In genomic region chr4:40055873-40056721, GRCh38 we compare ENCODE assay signal across 8 cellular contexts. TPM values are rescaled to one million over a fixed set of nuclear protein-coding genes. Genes with fewer than 3 reads are reported as not detected.
DNase-seq lines count a peak whose midpoint lies in the region; ATAC-seq and TF ChIP-seq lines count a peak whose summit lies in the region.

No MANE protein-coding gene starts in this region.

- H3K9me1 ChIP-seq in IMR-90 (ENCODE audit: insufficient read depth, low read length): no peaks in the 10 kb centered on the region

- H4K5ac ChIP-seq in IMR-90 (ENCODE audit: low read depth, low read length): peak overlapping the region; percentile 57

- H2BK15ac ChIP-seq in IMR-90 (ENCODE audit: low read depth, low read length): peak overlapping the region; percentile 45; the same call in 1 of the 3 replicates

- H2AK5ac ChIP-seq in IMR-90 (ENCODE audit: low read depth, low read length): 0 out of 2 replicates have a peak overlapping the region, but pooled peaks have one; percentile 35

- H3K9me3 Mint-ChIP-seq in activated naive CD8-positive, alpha-beta T cell (ENCODE audit: low read depth): no peaks in the 10 kb centered on the region

- H3K27me3 ChIP-seq in IMR-90 (ENCODE audit: control insufficient read depth, insufficient read depth, low read length) (no peaks in the 10 kb centered on the region), ovary (no peaks in the 10 kb centered on the region), tibial nerve (no peaks in the 10 kb centered on the region)

- WGBS in IMR-90 (ENCODE audit: extremely low coverage in 2 of 2, insufficient read length in 1 of 2), 2 experiments: 0% methylated on average over 27 of the region's 85 CpGs; no CpG with 5 or more reads in 1 of the 2 experiments
- 0 to 1% (median 0%) methylated on average over 61 to 85 of the region's 85 CpGs for WGBS in ovary, 3 donors
- 0 to 1% methylated on average over 44 to 78 of the region's 85 CpGs for WGBS in tibial nerve, 2 donors

- peak overlapping the region; percentile 63 for H3K56ac ChIP-seq in IMR-90 (ENCODE audit: extremely low read depth, insufficient read depth, low read length)

- peak; percentile 89 for DNase-seq in AG20443 (ENCODE audit: low spot score)
- peak; percentile 42 for DNase-seq in GM19238 (ENCODE audit: insufficient read length, low spot score)
- DNase-seq in IMR-90: peak; percentile 83
- DNase-seq in SK-N-MC (ENCODE audit: low read depth, low spot score): peak; percentile 39
- DNase-seq in head of caudate nucleus: peak in 40 of 42 donors; percentile 17 to 76 (median 54)
- peak; percentile 74 to 87 (median 80) for DNase-seq in ovary
- DNase-seq in tibial nerve (ENCODE audit: low spot score in 2 of 2): peak; percentile 46 to 51

- no peaks in the 10 kb centered on the region for H3K27me3 Mint-ChIP-seq in activated naive CD8-positive, alpha-beta T cell

- H3K4ac ChIP-seq in IMR-90 (ENCODE audit: low read depth, low read length): peak overlapping the region; percentile 74

- H3K4me1 ChIP-seq in IMR-90 (ENCODE audit: control insufficient read depth, insufficient read depth, low read length) (no peaks in the 10 kb centered on the region), ovary (ENCODE audit: insufficient read depth) (peaks cover 3% of the 10 kb centered on the region), tibial nerve (peaks cover 0 to 35% (median 4%) of the 10 kb centered on the region in 4 donors)

- peak overlapping the region; percentile 86 for H3K4me2 ChIP-seq in IMR-90 (ENCODE audit: low read depth, low read length)

- H3K9ac ChIP-seq in IMR-90 (ENCODE audit: low read depth, low read length): peak overlapping the region; percentile 80
- H3K9ac ChIP-seq in SK-N-MC (ENCODE audit: insufficient read length): peak overlapping the region; percentile 95

- H2BK5ac ChIP-seq in IMR-90 (ENCODE audit: low read depth, low read length, poor library complexity, severe bottlenecking): peak overlapping the region; percentile 88

- BruUV-seq in IMR-90 (replicated peaks; lab: Mats Ljungman, UMichigan): no TSS peak

- H2AK9ac ChIP-seq in IMR-90 (replicated peaks; ENCODE audit: low read depth, low read length, poor library complexity): peak overlapping the region; percentile 95

- no peaks in the 10 kb centered on the region for H4K20me1 ChIP-seq in IMR-90 (ENCODE audit: insufficient read depth, low read length)

- peak overlapping the region; percentile 55; the same call in 1 of the 2 replicates for H2BK20ac ChIP-seq in IMR-90 (ENCODE audit: low read depth, low read length)

- H3K4me3 ChIP-seq in IMR-90 (ENCODE audit: insufficient read depth, low read depth, low read length) (peak overlapping the region; percentile 76), SK-N-MC (peak overlapping the region; percentile 87), ovary (peak overlapping the region; percentile 100), tibial nerve (peak overlapping the region; percentile 74 to 96 (median 84))

- TF ChIP-seq CTCF in IMR-90 (conservative IDR thresholded peaks at IDR 0.05; ENCODE audit: low read depth, low read length) (0 out of 2 replicates have a peak, but pooled peaks have one; percentile 7), ovary (IDR thresholded peaks at IDR 0.05) (no peak), tibial nerve (IDR thresholded peaks at IDR 0.05) (peak in 1 of 5 experiments; percentile 4)

- POLR2A ChIA-PET in IMR-90 (lab: Charles Lee; ENCODE audit: unreplicated experiment): interaction anchor here (0.6 kb wide), 1 partner anchor 1469 kb away, joined by 3 read pairs; no protein-coding TSS in a partner anchor

- CTCF ChIA-PET in IMR-90 (lab: Yijun Ruan, JAX): interaction anchor here (0.5 to 2.8 kb wide), 4 partner anchors 254 to 841 kb away, joined by 3 to 11 read pairs (median 3); no protein-coding TSS in a partner anchor

- H4K8ac ChIP-seq in IMR-90 (ENCODE audit: low read depth in 2 of 2, low read length in 2 of 2): peak overlapping the region; percentile 58 to 61

- no peaks in the 10 kb centered on the region for H3K36me3 Mint-ChIP-seq in activated naive CD8-positive, alpha-beta T cell

- 0 out of 4 replicates have a peak, but pooled peaks cover 2 to 3% of the 10 kb centered on the region in 2 experiments for H3K79me1 ChIP-seq in IMR-90 (ENCODE audit: low read depth in 1 of 2, low read length in 2 of 2)

- peak overlapping the region; percentile 78 for H4K91ac ChIP-seq in IMR-90 (ENCODE audit: insufficient read depth, low read depth, low read length)

- TF ChIP-seq POLR2A in IMR-90 (IDR thresholded peaks at IDR 0.05; ENCODE audit: low read depth, low read length) (peak; percentile 52; the same call in 1 of the 2 replicates), ovary (IDR thresholded peaks at IDR 0.05) (no peak), tibial nerve (IDR thresholded peaks at IDR 0.05) (peak in 1 of 2 donors; percentile 46)

- peak overlapping the region; percentile 80 for H3K23ac ChIP-seq in IMR-90 (ENCODE audit: low read depth, low read length)

- peak overlapping the region; percentile 96 for H3K27ac Mint-ChIP-seq in activated naive CD8-positive, alpha-beta T cell

- peak; percentile 61 for ATAC-seq in IMR-90 (ENCODE audit: low read depth)

- H3K14ac ChIP-seq in IMR-90 (replicated peaks; ENCODE audit: low read depth, low read length): peak overlapping the region; percentile 74

- in situ Hi-C loops in IMR-90 (cut with MboI; ENCODE audit: low sequenced_read_pairs): loop anchor here (25.0 kb wide), 1 partner anchor 256 kb away; no protein-coding TSS in a partner anchor

- intact Hi-C loops in IMR-90 (cut with micrococcal nuclease): loop anchor here (1.0 to 10.0 kb wide), 6 partner anchors 79 to 495 kb away; partner anchors contain the start of genes PDS5A and UBE2K
- intact Hi-C loops in head of caudate nucleus (cut with DNase I): loop anchor here (5.0 kb wide), 3 partner anchors 79 to 271 kb away; partner anchors contain the start of gene PDS5A
- intact Hi-C loops in ovary (cut with DNase I): loop anchor here (2.0 to 10.0 kb wide), 5 partner anchors 79 to 261 kb away; partner anchors contain the start of gene PDS5A (in 2 of the 4)

- peak overlapping the region; percentile 70 for H3K18ac ChIP-seq in IMR-90 (ENCODE audit: low read depth, low read length)

- H3K9me3 ChIP-seq in IMR-90 (ENCODE audit: control insufficient read depth, insufficient read depth, low read length): no peaks in the 10 kb centered on the region
- no peaks in the 10 kb centered on the region for H3K9me3 ChIP-seq in SK-N-MC (ENCODE audit: low read depth, low read length)
- no peaks in the 10 kb centered on the region for H3K9me3 ChIP-seq in ovary
- no peaks in the 10 kb centered on the region for H3K9me3 ChIP-seq in tibial nerve

- peaks cover 39% of the 10 kb centered on the region for H3K4me1 Mint-ChIP-seq in activated naive CD8-positive, alpha-beta T cell (ENCODE audit: low read depth)

- H3K27ac ChIP-seq in IMR-90 (ENCODE audit: insufficient read depth, low read length) (peak overlapping the region; percentile 93), SK-N-MC (peak overlapping the region; percentile 94), ovary (peak overlapping the region; percentile 97 to 98), tibial nerve (peak overlapping the region; percentile 95 to 100 (median 96))

- peak overlapping the region; percentile 96 for H2AFZ ChIP-seq in IMR-90 (replicated peaks; ENCODE audit: low read length, poor library complexity)

- peak overlapping the region; percentile 89 for H3K4me3 Mint-ChIP-seq in activated naive CD8-positive, alpha-beta T cell

- TF ChIP-seq EP300 in ovary (IDR thresholded peaks at IDR 0.05): no peak
- TF ChIP-seq EP300 in tibial nerve (IDR thresholded peaks at IDR 0.05): peak in 1 of 2 donors; percentile 45

- dilution Hi-C loops in IMR-90 (cut with HindIII; ENCODE audit: low sequenced_read_pairs, unreplicated experiment): no loop called here

- peak overlapping the region; percentile 84 for H2BK120ac ChIP-seq in IMR-90 (ENCODE audit: low read depth, low read length)

- TF ChIP-seq RAD21 in IMR-90 (IDR thresholded peaks at IDR 0.05; ENCODE audit: low read length): no peak

- H3K36me3 ChIP-seq in IMR-90 (ENCODE audit: control insufficient read depth, insufficient read depth, low read length) (no peaks in the 10 kb centered on the region), SK-N-MC (ENCODE audit: insufficient read depth, low read length) (no peaks in the 10 kb centered on the region; the same call in 1 of the 2 replicates), ovary (no peaks in the 10 kb centered on the region), tibial nerve (no peaks in the 10 kb centered on the region)

TF ChIP-seq in IMR-90, 13 proteins besides CTCF, POLR2A, EP300 and RAD21 (continues in another document):
- TF ChIP-seq MXI1 (IDR thresholded peaks at IDR 0.05; ENCODE audit: borderline replicate concordance, low read depth, low read length) (0 out of 2 replicates have a peak, but pooled peaks have one; percentile 4), SMC3 (IDR thresholded peaks at IDR 0.05; ENCODE audit: low read depth, low read length) (no peak), NFE2L2 (IDR thresholded peaks at IDR 0.05; ENCODE audit: low read depth, low read length) (no peak), BHLHE40 (IDR thresholded peaks at IDR 0.05; ENCODE audit: low read depth, low read length) (0 out of 2 replicates have a peak, but pooled peaks have one; percentile 23), MAZ (IDR thresholded peaks at IDR 0.05; ENCODE audit: borderline replicate concordance, low read depth, low read length) (no peak; the same call in 1 of the 2 replicates), CEBPB (IDR thresholded peaks at IDR 0.05; ENCODE audit: low read depth, low read length) (peak; percentile 80), CHD1 (IDR thresholded peaks at IDR 0.05; ENCODE audit: low read depth, low read length) (no peak), RFX5 (IDR thresholded peaks at IDR 0.05; ENCODE audit: low read depth, low read length) (no peak)
- TF ChIP-seq, protein P1, sequence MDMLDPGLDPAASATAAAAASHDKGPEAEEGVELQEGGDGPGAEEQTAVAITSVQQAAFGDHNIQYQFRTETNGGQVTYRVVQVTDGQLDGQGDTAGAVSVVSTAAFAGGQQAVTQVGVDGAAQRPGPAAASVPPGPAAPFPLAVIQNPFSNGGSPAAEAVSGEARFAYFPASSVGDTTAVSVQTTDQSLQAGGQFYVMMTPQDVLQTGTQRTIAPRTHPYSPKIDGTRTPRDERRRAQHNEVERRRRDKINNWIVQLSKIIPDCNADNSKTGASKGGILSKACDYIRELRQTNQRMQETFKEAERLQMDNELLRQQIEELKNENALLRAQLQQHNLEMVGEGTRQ (IDR thresholded peaks at IDR 0.05; ENCODE audit: low read depth, low read length): no peak

RNA-seq across cellular contexts. Expression of gene N4BP2, which starts 0.6 kb away (rescaled TPM):
- total RNA-seq in IMR-90 (2012; rRNA removed) (2.2 and 4.2 TPM in 2 replicates), ovary (10 to 100 TPM in 6 of 7 donors, 1 to 10 TPM in 1; 9.7 to 21.3 (median 11.9) TPM), tibial nerve (1 to 10 TPM; 4.5 to 8.3 (median 6.4) TPM)
- polyA plus RNA-seq in IMR-90 (2012; rRNA removed) (0.62 and 0.84 TPM in 2 replicates), ovary (1 to 10 TPM; 3.5 to 4.1 TPM)
- polyA plus RNA-seq in IMR-90 (2012; cell fraction: cytosol; rRNA removed): 0.10 and 0.13 TPM in 2 replicates
- polyA plus RNA-seq in IMR-90 (2012; cell fraction: nucleus; rRNA removed; ENCODE audit: low replicate concordance): 0.18 and 2.0 TPM in 2 replicates

Comparison
In these comparisons a context has a peak if more than half of its experiments do, and no peak if none do; other contexts are left out.
1. Peak in every context shown above with its lines: DNase-seq, ATAC-seq, H3K4me3 ChIP-seq and H3K27ac ChIP-seq.
2. DNase-seq: peak in every context shown above with its lines; median percentile 89 in AG20443; 83 in IMR-90; 80 in ovary; 54 in head of caudate nucleus; 48 in tibial nerve; 42 in GM19238; 39 in SK-N-MC.